Comparison of ENCODE assay signal across 8 cellular contexts in the genomic region with DNA sequence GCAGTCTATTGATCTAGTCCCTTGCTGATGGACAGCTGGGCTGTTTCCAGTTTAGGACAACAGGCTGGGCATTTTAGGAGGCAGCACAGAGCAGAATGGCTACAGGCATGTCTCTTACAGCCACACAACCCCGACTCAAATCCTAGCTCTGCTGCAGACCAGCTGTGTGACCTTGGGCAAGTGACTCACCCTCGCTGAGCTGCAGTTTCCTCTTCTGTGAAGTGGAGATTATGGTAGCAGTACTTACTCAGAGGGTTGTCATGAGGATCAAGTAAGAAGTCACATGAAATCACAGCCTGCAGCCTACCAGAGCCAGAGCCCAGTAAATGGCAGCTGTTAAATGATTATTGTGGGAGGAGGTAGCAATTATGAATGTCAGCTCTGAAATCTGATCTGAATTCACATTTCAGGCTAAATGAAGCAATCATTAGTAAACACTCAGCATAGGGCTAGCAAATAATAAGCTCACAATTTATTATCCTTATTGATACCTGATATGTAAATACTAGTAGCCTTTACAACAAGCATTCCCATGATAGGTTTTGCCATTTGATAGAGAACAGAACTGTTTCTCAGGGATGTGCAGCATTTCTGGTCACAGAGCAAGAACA. TPM values are rescaled to one million over a fixed set of nuclear protein-coding genes. Genes with fewer than 3 reads are reported as not detected.
A peak's percentile ranks its signal among the peaks of the same experiment; 100 is the strongest.
DNase-seq lines count a peak whose midpoint lies in the region; ATAC-seq and FAIRE-seq lines count a peak whose summit lies in the region.

No MANE protein-coding gene starts in this region.

- FAIRE-seq in RCC 7860 (lab: Jason Lieb, UNC): peak; percentile 89

- DNase-seq in GM04503 (ENCODE audit: low read depth): peak; percentile 79
- peak; percentile 90 for DNase-seq in RCC 7860 (ENCODE audit: low spot score)
- DNase-seq in dermis microvascular lymphatic vessel endothelial cell (ENCODE audit: low read depth in 2 of 2): peak; percentile 27 to 95
- DNase-seq in skeletal muscle cell (ENCODE audit: low read depth): peak; percentile 82
- DNase-seq in retina: no peak

- H3K4me3 ChIP-seq in skeletal muscle cell (ENCODE audit: low read depth, low read length): no peak overlapping the region

- ATAC-seq in HG03175 (IDR thresholded peaks at IDR 0.05; ENCODE audit: unreplicated experiment) (no peak), GM18519 (IDR thresholded peaks at IDR 0.05; ENCODE audit: low FRiP score, unreplicated experiment) (no peak), GM19035 (IDR thresholded peaks at IDR 0.05; ENCODE audit: unreplicated experiment) (no peak)

RNA-seq across cellular contexts. Expression of gene MYEOV, which starts 58.9 kb away (rescaled TPM):
- total RNA-seq in dermis microvascular lymphatic vessel endothelial cell: under 0.01 and 0.39 TPM in 2 replicates
